20 cellular contexts compared by ENCODE assay signal in the genomic region with DNA sequence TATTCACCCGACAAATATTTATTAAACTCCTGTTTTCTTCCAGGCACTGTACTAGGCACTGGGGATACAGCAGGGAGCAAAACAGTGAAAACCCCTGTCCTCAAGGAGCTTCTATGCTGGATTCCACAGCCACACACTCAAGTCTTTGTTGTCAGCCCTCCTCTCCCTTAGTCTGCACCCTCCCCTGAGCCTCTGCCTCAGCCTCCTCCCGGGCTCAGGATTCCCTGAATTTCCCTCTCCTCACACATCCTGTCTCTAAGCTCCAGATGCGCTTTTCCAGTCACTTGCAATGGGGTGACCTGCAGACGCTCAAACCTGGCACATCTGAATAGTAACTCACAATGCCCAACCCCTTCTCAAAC. TPM values are rescaled to one million over a fixed set of nuclear protein-coding genes. Genes with fewer than 3 reads are reported as not detected.
"Had no signal": no experiment of that assay in that cellular context is flagged by ENCODE, and none has a peak within 500 bp of the region (broad histone marks: within the 10 kb centered on the region; RNA-seq: fewer than 3 reads in every experiment).

No MANE protein-coding gene starts in this region.

- H3K36me3 ChIP-seq: neutrophil, upper lobe of right lung had no signal

- H3K4me3 ChIP-seq: SK-N-MC, upper lobe of right lung had no signal

- H3K36me3 Mint-ChIP-seq: activated CD4-positive, alpha-beta memory T cell treated with anti-CD3 and anti-CD28 coated beads for 36 hours; naive thymus-derived CD8-positive, alpha-beta T cell; T-cell had no signal

- H3K9me3 Mint-ChIP-seq: activated B cell treated with CpG ODN at 0.5 μM for 24 hours; activated CD4-positive, alpha-beta memory T cell treated with anti-CD3 and anti-CD28 coated beads for 36 hours; activated naive CD4-positive, alpha-beta T cell treated with anti-CD3 and anti-CD28 coated beads for 36 hours; activated T-helper 17 cell treated with anti-CD3 and anti-CD28 coated beads, Interleukin-2, amount 50 U/mL, for 72 hours; effector memory CD8-positive, alpha-beta T cell; T-cell had no signal

- H3K4me1 Mint-ChIP-seq: activated T-helper 17 cell treated with anti-CD3 and anti-CD28 coated beads, Interleukin-2, amount 50 U/mL, for 72 hours; naive thymus-derived CD8-positive, alpha-beta T cell; T-cell had no signal

- H3K27ac ChIP-seq: neutrophil, SK-N-MC, upper lobe of right lung had no signal

- H3K27me3 ChIP-seq: upper lobe of right lung had no signal

- H3K9me3 ChIP-seq: neutrophil, upper lobe of right lung had no signal

- H3K4me3 Mint-ChIP-seq: activated B cell treated with CpG ODN at 0.5 μM for 24 hours; activated CD4-positive, alpha-beta memory T cell treated with anti-CD3 and anti-CD28 coated beads for 36 hours; activated naive CD4-positive, alpha-beta T cell treated with anti-CD3 and anti-CD28 coated beads for 36 hours; activated T-helper 17 cell treated with anti-CD3 and anti-CD28 coated beads, Interleukin-2, amount 50 U/mL, for 72 hours; effector memory CD8-positive, alpha-beta T cell; naive thymus-derived CD8-positive, alpha-beta T cell; T-cell had no signal

- DNase-seq: activated B cell treated with CpG ODN at 0.5 μM for 24 hours; activated CD4-positive, alpha-beta memory T cell treated with anti-CD3 and anti-CD28 coated beads for 36 hours; activated CD4-positive, alpha-beta T cell treated with anti-CD3 and anti-CD28 coated beads for 4 hours; activated naive CD4-positive, alpha-beta T cell treated with anti-CD3 and anti-CD28 coated beads for 36 hours; activated T-cell treated with anti-CD3 and anti-CD28 coated beads for 4 hours; effector memory CD8-positive, alpha-beta T cell; kidney glomerular epithelial cell; mesenchymal stem cell; naive thymus-derived CD8-positive, alpha-beta T cell; stimulated activated CD4-positive, alpha-beta T cell treated with anti-CD3 and anti-CD28 coated beads, Interleukin-12 subunit alpha, Interleukin-12 subunit beta, amount 100 ng/mL, for 4 hours; stimulated activated CD4-positive, alpha-beta T cell treated with anti-CD3 and anti-CD28 coated beads, Interleukin-1b, Interleukin-23, amount 100 ng/mL, for 48 hours; stimulated activated CD8-positive, alpha-beta memory T cell treated with anti-CD3 and anti-CD28 coated beads, Interleukin-4, amount 100 ng/mL, for 48 hours; stimulated activated naive CD4-positive, alpha-beta T cell; substantia nigra; T-cell; upper lobe of right lung had no signal

- ATAC-seq: activated T-helper 17 cell treated with anti-CD3 and anti-CD28 coated beads, Interleukin-2, amount 50 U/mL, for 72 hours; effector memory CD8-positive, alpha-beta T cell; naive thymus-derived CD8-positive, alpha-beta T cell; T-cell; upper lobe of right lung had no signal

- H3K27ac Mint-ChIP-seq: activated B cell treated with CpG ODN at 0.5 μM for 24 hours; activated CD4-positive, alpha-beta memory T cell treated with anti-CD3 and anti-CD28 coated beads for 36 hours; activated naive CD4-positive, alpha-beta T cell treated with anti-CD3 and anti-CD28 coated beads for 36 hours; activated T-helper 17 cell treated with anti-CD3 and anti-CD28 coated beads, Interleukin-2, amount 50 U/mL, for 72 hours; effector memory CD8-positive, alpha-beta T cell; progenitor cell of endocrine pancreas; T-cell had no signal

RNA-seq across cellular contexts. Expression of a gene that starts 13.5 kb away (rescaled TPM):
- total RNA-seq: activated B cell treated with CpG ODN at 0.5 μM for 24 hours; naive thymus-derived CD8-positive, alpha-beta T cell had no signal
